Comparison of ENCODE assay signal across 1 cellular context in the genomic region with DNA sequence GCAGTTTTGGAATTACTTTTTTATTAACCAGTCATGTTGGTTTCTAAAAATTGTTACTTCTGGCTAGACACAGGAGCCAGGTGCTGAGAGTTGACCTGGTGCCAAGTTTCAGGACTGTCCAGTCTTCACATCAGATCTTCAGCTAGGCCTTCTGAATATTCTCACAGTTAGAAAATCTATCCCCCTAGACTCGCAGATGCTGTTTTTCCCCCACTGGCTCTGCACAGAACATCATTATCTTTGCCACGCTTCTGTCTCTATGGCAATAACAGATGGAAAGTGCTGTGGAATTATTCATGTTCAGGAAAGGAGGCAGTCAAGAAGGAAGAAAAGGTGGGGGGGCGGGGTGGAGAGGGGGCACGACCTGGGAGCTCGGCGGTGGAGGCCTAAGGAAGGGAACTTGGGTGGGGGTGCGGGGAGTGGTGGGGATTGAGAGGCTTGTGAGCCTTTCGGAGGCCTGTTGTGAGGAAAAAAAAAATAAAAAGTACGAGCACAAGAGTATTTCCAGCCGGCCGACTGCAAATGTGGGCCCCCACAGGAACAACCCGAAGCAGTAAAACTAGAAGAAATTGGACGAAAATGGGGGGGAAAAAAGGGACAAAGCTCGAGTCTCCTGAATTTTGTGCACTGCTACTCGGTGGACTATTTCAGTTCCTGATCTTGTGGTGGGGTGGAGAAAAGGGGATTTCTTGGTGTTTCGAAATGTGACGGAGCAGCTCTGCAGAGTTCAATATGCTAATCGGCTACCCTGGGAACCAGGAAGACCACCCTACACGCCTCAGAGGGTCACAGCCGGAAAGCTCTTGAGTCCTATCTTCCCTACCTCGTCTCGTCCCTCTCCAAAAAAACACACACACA.
TF ChIP-seq lines count a peak whose summit lies in the region.

No MANE protein-coding gene starts in this region.

TF ChIP-seq in HCT116, 20 proteins besides CTCF, POLR2A, EP300 and RAD21 (continued from another document):
- TF ChIP-seq EZH2phosphoT487 (IDR thresholded peaks at IDR 0.05; ENCODE audit: borderline replicate concordance), result no peak
- TF ChIP-seq JUND (IDR thresholded peaks at IDR 0.05), result no peak; the same call in 1 of the 2 replicates
- no peak for TF ChIP-seq SP1 (IDR thresholded peaks at IDR 0.05; ENCODE audit: low read depth)
- TF ChIP-seq ZFX (IDR thresholded peaks at IDR 0.05), result no peak
- TF ChIP-seq CBX3 (IDR thresholded peaks at IDR 0.05; ENCODE audit: low read depth), result no peak
- no peak for TF ChIP-seq ZNF274 (IDR thresholded peaks at IDR 0.05; ENCODE audit: low read depth, low read length)
- TF ChIP-seq, protein P1, sequence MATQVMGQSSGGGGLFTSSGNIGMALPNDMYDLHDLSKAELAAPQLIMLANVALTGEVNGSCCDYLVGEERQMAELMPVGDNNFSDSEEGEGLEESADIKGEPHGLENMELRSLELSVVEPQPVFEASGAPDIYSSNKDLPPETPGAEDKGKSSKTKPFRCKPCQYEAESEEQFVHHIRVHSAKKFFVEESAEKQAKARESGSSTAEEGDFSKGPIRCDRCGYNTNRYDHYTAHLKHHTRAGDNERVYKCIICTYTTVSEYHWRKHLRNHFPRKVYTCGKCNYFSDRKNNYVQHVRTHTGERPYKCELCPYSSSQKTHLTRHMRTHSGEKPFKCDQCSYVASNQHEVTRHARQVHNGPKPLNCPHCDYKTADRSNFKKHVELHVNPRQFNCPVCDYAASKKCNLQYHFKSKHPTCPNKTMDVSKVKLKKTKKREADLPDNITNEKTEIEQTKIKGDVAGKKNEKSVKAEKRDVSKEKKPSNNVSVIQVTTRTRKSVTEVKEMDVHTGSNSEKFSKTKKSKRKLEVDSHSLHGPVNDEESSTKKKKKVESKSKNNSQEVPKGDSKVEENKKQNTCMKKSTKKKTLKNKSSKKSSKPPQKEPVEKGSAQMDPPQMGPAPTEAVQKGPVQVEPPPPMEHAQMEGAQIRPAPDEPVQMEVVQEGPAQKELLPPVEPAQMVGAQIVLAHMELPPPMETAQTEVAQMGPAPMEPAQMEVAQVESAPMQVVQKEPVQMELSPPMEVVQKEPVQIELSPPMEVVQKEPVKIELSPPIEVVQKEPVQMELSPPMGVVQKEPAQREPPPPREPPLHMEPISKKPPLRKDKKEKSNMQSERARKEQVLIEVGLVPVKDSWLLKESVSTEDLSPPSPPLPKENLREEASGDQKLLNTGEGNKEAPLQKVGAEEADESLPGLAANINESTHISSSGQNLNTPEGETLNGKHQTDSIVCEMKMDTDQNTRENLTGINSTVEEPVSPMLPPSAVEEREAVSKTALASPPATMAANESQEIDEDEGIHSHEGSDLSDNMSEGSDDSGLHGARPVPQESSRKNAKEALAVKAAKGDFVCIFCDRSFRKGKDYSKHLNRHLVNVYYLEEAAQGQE (IDR thresholded peaks at IDR 0.05; ENCODE audit: low read depth), result no peak
- TF ChIP-seq TCF7L2 (IDR thresholded peaks at IDR 0.05; ENCODE audit: borderline replicate concordance, extremely low read depth, insufficient read depth, insufficient read length), result no peak
- no peak for TF ChIP-seq ELF1 (IDR thresholded peaks at IDR 0.05; ENCODE audit: borderline replicate concordance, low read depth)
- no peak for TF ChIP-seq CEBPB (IDR thresholded peaks at IDR 0.05; ENCODE audit: low read depth)
- TF ChIP-seq, protein P2, sequence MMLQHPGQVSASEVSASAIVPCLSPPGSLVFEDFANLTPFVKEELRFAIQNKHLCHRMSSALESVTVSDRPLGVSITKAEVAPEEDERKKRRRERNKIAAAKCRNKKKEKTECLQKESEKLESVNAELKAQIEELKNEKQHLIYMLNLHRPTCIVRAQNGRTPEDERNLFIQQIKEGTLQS (IDR thresholded peaks at IDR 0.05), result no peak
- no peak for TF ChIP-seq POLR2AphosphoS5 (IDR thresholded peaks at IDR 0.05; ENCODE audit: low read depth, low read length)
- no peak for TF ChIP-seq SIN3A (IDR thresholded peaks at IDR 0.05; ENCODE audit: low read depth)
- TF ChIP-seq, protein P3, sequence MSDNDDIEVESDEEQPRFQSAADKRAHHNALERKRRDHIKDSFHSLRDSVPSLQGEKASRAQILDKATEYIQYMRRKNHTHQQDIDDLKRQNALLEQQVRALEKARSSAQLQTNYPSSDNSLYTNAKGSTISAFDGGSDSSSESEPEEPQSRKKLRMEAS (IDR thresholded peaks at IDR 0.05), result no peak
